Comparison of ENCODE assay signal across 8 cellular contexts in genomic region chr20:41316602-41317535, GRCh38. TPM values are rescaled to one million over a fixed set of nuclear protein-coding genes. Genes with fewer than 3 reads are reported as not detected.
DNase-seq lines count a peak whose midpoint lies in the region; ATAC-seq and TF ChIP-seq lines count a peak whose summit lies in the region.

No MANE protein-coding gene starts in this region.

- H3K9me3 ChIP-seq in ovary (no peaks in the 10 kb centered on the region), tibial artery (no peaks in the 10 kb centered on the region)

- peak; percentile 67 for ATAC-seq in GM21390 (IDR thresholded peaks at IDR 0.05; ENCODE audit: unreplicated experiment)

- H3K36me3 Mint-ChIP-seq in glutamatergic neuron (ENCODE audit: unreplicated experiment): no peaks in the 10 kb centered on the region

- peaks cover 11% of the 10 kb centered on the region for H3K4me1 Mint-ChIP-seq in glutamatergic neuron (ENCODE audit: low read depth, unreplicated experiment)

- peak overlapping the region; percentile 85 for H3K4me3 ChIP-seq in ovary
- peak overlapping the region; percentile 87 to 89 for H3K4me3 ChIP-seq in tibial artery

- peaks cover 10% of the 10 kb centered on the region for H3K9me3 Mint-ChIP-seq in glutamatergic neuron (ENCODE audit: unreplicated experiment)

- 1 to 2% (median 1%) methylated on average over 52 to 63 of the region's 63 CpGs for WGBS in ovary, 3 donors

- TF ChIP-seq EP300 in ovary (IDR thresholded peaks at IDR 0.05): no peak

- H3K4me3 Mint-ChIP-seq in glutamatergic neuron (ENCODE audit: unreplicated experiment): peak overlapping the region; percentile 91

- H3K27me3 ChIP-seq in ovary (no peaks in the 10 kb centered on the region), tibial artery (no peaks in the 10 kb centered on the region)

- in situ Hi-C loops in Caki2 (cut with HindIII; ENCODE audit: low pct_unique_long_range_greater_than_20kb, low sequenced_read_pairs): no loop called here
- in situ Hi-C loops in SK-MEL-5 (cut with HindIII; ENCODE audit: low pct_unique_long_range_greater_than_20kb, low sequenced_read_pairs): no loop called here

- TF ChIP-seq CTCF in glutamatergic neuron (IDR thresholded peaks at IDR 0.05; ENCODE audit: partially characterized antibody, unreplicated experiment) (no peak), ovary (IDR thresholded peaks at IDR 0.05) (no peak), tibial artery (IDR thresholded peaks at IDR 0.05) (no peak)

- H3K27ac Mint-ChIP-seq in glutamatergic neuron (ENCODE audit: unreplicated experiment): peak overlapping the region; percentile 70

- H3K4me1 ChIP-seq in ovary (ENCODE audit: insufficient read depth): peaks cover 15% of the 10 kb centered on the region
- H3K4me1 ChIP-seq in tibial artery: peaks cover 0 to 48% (median 12%) of the 10 kb centered on the region in 4 donors

- peak overlapping the region; percentile 74 to 81 for H3K27ac ChIP-seq in ovary
- H3K27ac ChIP-seq in tibial artery: peak overlapping the region; percentile 88 to 92

- intact Hi-C loops in ovary (cut with DNase I) (loop anchor here in 2 of 4 donors (5.0 to 10.0 kb wide), 2 partner anchors 62 to 70 kb away; no protein-coding TSS in a partner anchor), tibial artery (cut with DNase I; ENCODE audit: low total_unique reads) (no loop called here)

- no peak for TF ChIP-seq POLR2A in ovary (IDR thresholded peaks at IDR 0.05)

- peak; percentile 61 for DNase-seq in Caki2 (ENCODE audit: low read depth)
- DNase-seq in HT1080 (ENCODE audit: low read depth): peak; percentile 83
- DNase-seq in SK-MEL-5 (ENCODE audit: low read depth, low spot score): peak; percentile 59
- DNase-seq in activated naive CD4-positive, alpha-beta T cell treated with anti-CD3 and anti-CD28 coated beads, Interleukin-2, amount 50 U/mL, for 16 hours: peak; percentile 85
- peak; percentile 86 for DNase-seq in glutamatergic neuron
- peak; percentile 78 to 88 (median 85) for DNase-seq in ovary
- peak; percentile 86 to 91 for DNase-seq in tibial artery

- H3K36me3 ChIP-seq in ovary: no peaks in the 10 kb centered on the region
- H3K36me3 ChIP-seq in tibial artery: no peaks in the 10 kb centered on the region

- H3K27me3 Mint-ChIP-seq in glutamatergic neuron (ENCODE audit: unreplicated experiment): peaks cover 6% of the 10 kb centered on the region

RNA-seq across cellular contexts. Expression of gene ZHX3, which starts 0.7 kb away (rescaled TPM):
- total RNA-seq in Caki2 (2014; rRNA removed; shearing (Covaris generic); ENCODE audit: low replicate concordance): 3.5 and 5.9 TPM in 2 replicates
- total RNA-seq in HT1080 (2014; rRNA removed; shearing (Covaris generic)): 13.5 and 22.0 TPM in 2 replicates
- 15.6 and 16.2 TPM in 2 replicates for polyA plus RNA-seq in HT1080 (2015; cell fraction: cytosol; rRNA removed)
- polyA plus RNA-seq in HT1080 (2015; cell fraction: nucleus; rRNA removed): 15.8 and 24.3 TPM in 2 replicates
- 7.3 and 10.6 TPM in 2 replicates for total RNA-seq in SK-MEL-5 (2014; rRNA removed; shearing (Covaris generic))
- 9.2 and 11.6 TPM in 2 replicates for polyA plus RNA-seq in SK-MEL-5 (2015; cell fraction: cytosol; rRNA removed)
- 8.5 and 21.7 TPM in 2 replicates for polyA plus RNA-seq in SK-MEL-5 (2015; cell fraction: nucleus; rRNA removed)
- total RNA-seq in glutamatergic neuron (ENCODE audit: unreplicated experiment) (40.5 TPM), ovary (10 to 100 TPM; 17.5 to 72.0 (median 53.0) TPM)
- 10 to 100 TPM; 20.6 to 39.6 TPM for polyA plus RNA-seq in ovary

RNA-seq across cellular contexts. Expression of gene LPIN3, which starts 23.8 kb away (rescaled TPM):
- total RNA-seq in Caki2 (2014; rRNA removed; shearing (Covaris generic); ENCODE audit: low replicate concordance): 7.2 and 13.9 TPM in 2 replicates
- total RNA-seq in HT1080 (2014; rRNA removed; shearing (Covaris generic)): 0.07 and 0.31 TPM in 2 replicates
- polyA plus RNA-seq in HT1080 (2015; cell fraction: cytosol; rRNA removed): 0.03 and 0.07 TPM in 2 replicates
- polyA plus RNA-seq in HT1080 (2015; cell fraction: nucleus; rRNA removed): 3.4 and 5.6 TPM in 2 replicates
- total RNA-seq in SK-MEL-5 (2014; rRNA removed; shearing (Covaris generic)): 6.2 and 8.9 TPM in 2 replicates
- 8.9 and 13.6 TPM in 2 replicates for polyA plus RNA-seq in SK-MEL-5 (2015; cell fraction: cytosol; rRNA removed)
- 216 and 287 TPM in 2 replicates for polyA plus RNA-seq in SK-MEL-5 (2015; cell fraction: nucleus; rRNA removed)
- total RNA-seq in glutamatergic neuron (ENCODE audit: unreplicated experiment): 5.9 TPM
- 10 to 100 TPM in 6 of 7 donors, 1 to 10 TPM in 1; 8.3 to 21.6 (median 16.4) TPM for total RNA-seq in ovary
- 10 to 100 TPM in 1 of 2 donors, 1 to 10 TPM in 1; 5.1 to 12.5 TPM for polyA plus RNA-seq in ovary

RNA-seq across cellular contexts. Expression of gene EMILIN3, which starts 49.7 kb away (rescaled TPM):
- not detected in 2 replicates for total RNA-seq in Caki2 (2014; rRNA removed; shearing (Covaris generic); ENCODE audit: low replicate concordance)
- total RNA-seq in HT1080 (2014; rRNA removed; shearing (Covaris generic)): not detected in 2 replicates
- polyA plus RNA-seq in HT1080 (2015; cell fraction: cytosol; rRNA removed): not detected in 2 replicates
- polyA plus RNA-seq in HT1080 (2015; cell fraction: nucleus; rRNA removed): not detected in 2 replicates
- total RNA-seq in SK-MEL-5 (2014; rRNA removed; shearing (Covaris generic)): 0.16 and 0.24 TPM in 2 replicates
- 0.09 and 0.10 TPM in 2 replicates for polyA plus RNA-seq in SK-MEL-5 (2015; cell fraction: cytosol; rRNA removed)
- not detected in 2 replicates for polyA plus RNA-seq in SK-MEL-5 (2015; cell fraction: nucleus; rRNA removed)
- total RNA-seq in glutamatergic neuron (ENCODE audit: unreplicated experiment): not detected
- 10 to 100 TPM in 4 of 7 donors, 1 to 10 TPM in 3; 1.5 to 33.5 (median 14.6) TPM for total RNA-seq in ovary
- polyA plus RNA-seq in ovary: 1 to 10 TPM; 2.0 to 4.2 TPM

Comparison
In these comparisons a context has a peak if more than half of its experiments do, and no peak if none do; other contexts are left out.
1. Peak in every context shown above with its lines: DNase-seq, ATAC-seq, H3K4me3 ChIP-seq and H3K27ac ChIP-seq.